In genomic region chr5:176389114-176389768, GRCh38 we compare ENCODE assay signal across 8 cellular contexts. TPM values are rescaled to one million over a fixed set of nuclear protein-coding genes. Genes with fewer than 3 reads are reported as not detected.
DNase-seq lines count a peak whose midpoint lies in the region; ATAC-seq, FAIRE-seq and TF ChIP-seq lines count a peak whose summit lies in the region.

No MANE protein-coding gene starts in this region.

- no peak for TF ChIP-seq EP300 in stomach (IDR thresholded peaks at IDR 0.05)

- intact Hi-C loops in adrenal gland (cut with DNase I) (loop anchor here in 1 of 2 donors (2.0 kb wide), 1 partner anchor 26 kb away; no protein-coding TSS in a partner anchor), stomach (cut with DNase I; ENCODE audit: low total_unique reads) (no loop called here)

- H3K9ac ChIP-seq in DND-41 (ENCODE audit: low read depth, low read length) (peak overlapping the region; percentile 84), HUES48 (ENCODE audit: low read depth, low read length) (peak overlapping the region; percentile 85)

- H4K20me1 ChIP-seq in DND-41 (ENCODE audit: insufficient read depth, low read length), result peaks cover 31% of the 10 kb centered on the region

- H3K27me3 ChIP-seq in DND-41 (ENCODE audit: insufficient read depth, low read length, poor library complexity) (no peaks in the 10 kb centered on the region), HUES48 (ENCODE audit: control insufficient read depth, insufficient read depth, low read length) (no peaks in the 10 kb centered on the region), adrenal gland (no peaks in the 10 kb centered on the region), stomach (no peaks in the 10 kb centered on the region)

- no peaks in the 10 kb centered on the region for H3K9me3 Mint-ChIP-seq in immature natural killer cell

- peak overlapping the region; percentile 90 to 99 (median 98) for H3K27ac Mint-ChIP-seq in immature natural killer cell

- peak overlapping the region; percentile 94 to 100 (median 99) for H3K4me3 Mint-ChIP-seq in immature natural killer cell

- H3K9me3 ChIP-seq in DND-41 (ENCODE audit: insufficient read depth, low read length, severe bottlenecking), result no peaks in the 10 kb centered on the region
- H3K9me3 ChIP-seq in HUES48 (ENCODE audit: control insufficient read depth, insufficient read depth, low read length), result no peaks in the 10 kb centered on the region
- no peaks in the 10 kb centered on the region for H3K9me3 ChIP-seq in adrenal gland (replicated peaks in 1 of 3)
- no peaks in the 10 kb centered on the region for H3K9me3 ChIP-seq in stomach

- FAIRE-seq in HTR-8/SVneo (lab: Jason Lieb, UNC), result no peak

- TF ChIP-seq CTCF in DND-41 (IDR thresholded peaks at IDR 0.05; ENCODE audit: borderline replicate concordance, extremely low read depth, low read length, poor library complexity, severe bottlenecking) (no peak), adrenal gland (IDR thresholded peaks at IDR 0.05) (no peak), stomach (IDR thresholded peaks at IDR 0.05) (no peak)

- peak overlapping the region; percentile 92 for H3K4me2 ChIP-seq in DND-41 (ENCODE audit: insufficient read depth, low read length)

- DNase-seq in DND-41 (no peak), adrenal gland (no peak), immature natural killer cell (no peak), stomach (no peak), HTR-8/SVneo (ENCODE audit: insufficient read length, low spot score) (no peak), NCI-H2107 (lab: John Stamatoyannopoulos, UW) (no peak)

- 0 to 1% (median 1%) methylated on average over 12 to 29 of the region's 29 CpGs for WGBS in adrenal gland, 4 donors
- whole genome bisulfite sequencing in stomach, 5 donors, result 0 to 1% (median 1%) methylated on average over 15 to 29 of the region's 29 CpGs

- peaks cover 32 to 37% of the 10 kb centered on the region in 2 donors for H3K4me1 Mint-ChIP-seq in immature natural killer cell

- peak overlapping the region; percentile 95 to 97 for H3K4me3 ChIP-seq in DND-41 (ENCODE audit: low read depth in 1 of 2, low read length in 2 of 2)
- peak overlapping the region; percentile 95 for H3K4me3 ChIP-seq in HUES48 (ENCODE audit: low read depth, low read length)
- peak overlapping the region in 3 of 4 donors; percentile 58 to 89 (median 80) for H3K4me3 ChIP-seq in adrenal gland
- peak overlapping the region; percentile 71 to 100 (median 92) for H3K4me3 ChIP-seq in stomach

- peaks cover 0 to 8% (median 5%) of the 10 kb centered on the region in 3 donors for H3K27me3 Mint-ChIP-seq in immature natural killer cell (ENCODE audit: low read depth in 3 of 3)

- TF ChIP-seq POLR2A in adrenal gland (IDR thresholded peaks at IDR 0.05) (peak; percentile 81 to 94), stomach (IDR thresholded peaks at IDR 0.05) (peak in 1 of 4 donors; percentile 69)

- peaks cover 33% of the 10 kb centered on the region for H3K4me1 ChIP-seq in DND-41 (ENCODE audit: insufficient read depth, low read length)
- H3K4me1 ChIP-seq in HUES48 (ENCODE audit: control insufficient read depth, insufficient read depth, low read length), result peaks cover 8% of the 10 kb centered on the region
- H3K4me1 ChIP-seq in adrenal gland (replicated peaks in 1 of 2), result peaks cover 12 to 24% of the 10 kb centered on the region in 2 donors
- peaks cover 16 to 36% (median 31%) of the 10 kb centered on the region in 4 donors for H3K4me1 ChIP-seq in stomach

- peaks cover 57% of the 10 kb centered on the region for H3K79me2 ChIP-seq in DND-41 (ENCODE audit: insufficient read depth, low read length)

- ATAC-seq in DND-41 (ENCODE audit: insufficient read depth, low read depth), result peak; percentile 59
- ATAC-seq in GM21360 (IDR thresholded peaks at IDR 0.05; ENCODE audit: unreplicated experiment), result peak; percentile 27

- H3K36me3 ChIP-seq in DND-41 (ENCODE audit: insufficient read depth, low read length) (peaks cover 74% of the 10 kb centered on the region), HUES48 (ENCODE audit: control insufficient read depth, insufficient read depth, low read length) (peaks cover 40% of the 10 kb centered on the region), adrenal gland (replicated peaks in 1 of 2) (peaks cover 0 to 46% of the 10 kb centered on the region in 2 donors), stomach (peaks cover 23 to 66% (median 53%) of the 10 kb centered on the region in 4 donors)

- peak overlapping the region; percentile 83 for H2AFZ ChIP-seq in DND-41 (ENCODE audit: low read depth, low read length)

- peak overlapping the region; percentile 89 for H3K27ac ChIP-seq in DND-41 (ENCODE audit: low read length)
- H3K27ac ChIP-seq in HUES48 (ENCODE audit: low read depth, low read length), result peak overlapping the region; percentile 99
- peak overlapping the region; percentile 90 to 99 (median 95) for H3K27ac ChIP-seq in adrenal gland
- peak overlapping the region; percentile 93 to 98 (median 97) for H3K27ac ChIP-seq in stomach

- peaks cover 0 to 22% (median under 1%) of the 10 kb centered on the region in 3 donors for H3K36me3 Mint-ChIP-seq in immature natural killer cell

RNA-seq across cellular contexts. Expression of gene HIGD2A, which starts 0.7 kb away (rescaled TPM):
- total RNA-seq in adrenal gland (100 to 1,000 TPM; 138 to 262 (median 197) TPM), stomach (100 to 1,000 TPM in 4 of 5 donors, 10 to 100 TPM in 1; 47.2 to 233 (median 181) TPM)
- polyA plus RNA-seq in adrenal gland (100 to 1,000 TPM; 112 to 492 (median 244) TPM), immature natural killer cell (100 to 1,000 TPM; 186 to 218 (median 207) TPM), stomach (100 to 1,000 TPM; 207 to 248 (median 243) TPM)

RNA-seq across cellular contexts. Expression of gene NOP16, which starts 0.8 kb away (rescaled TPM):
- total RNA-seq in adrenal gland, result 10 to 100 TPM in 4 of 8 donors, 1 to 10 TPM in 4; 6.2 to 53.3 (median 13.8) TPM
- 10 to 100 TPM; 49.5 to 62.1 (median 57.0) TPM for polyA plus RNA-seq in adrenal gland
- polyA plus RNA-seq in immature natural killer cell, result 10 to 100 TPM in 2 of 3 donors, 1 to 10 TPM in 1; 5.7 to 34.7 (median 16.6) TPM
- total RNA-seq in stomach, result 10 to 100 TPM in 2 of 5 donors, 1 to 10 TPM in 2, not detected in 1; 4.3 to 55.8 (median 9.2) TPM
- polyA plus RNA-seq in stomach, result 10 to 100 TPM; 30.9 to 55.5 (median 38.0) TPM

RNA-seq across cellular contexts. Expression of gene ARL10, which starts 24.0 kb away (rescaled TPM):
- total RNA-seq in adrenal gland (1 to 10 TPM; 1.6 to 8.8 (median 2.8) TPM), stomach (1 to 10 TPM; 1.2 to 9.9 (median 3.0) TPM)
- polyA plus RNA-seq in adrenal gland (1 to 10 TPM; 1.9 to 6.1 (median 3.5) TPM), immature natural killer cell (under 1 TPM; 0.02 to 0.76 (median 0.45) TPM), stomach (1 to 10 TPM in 2 of 3 donors, under 1 TPM in 1; 0.31 to 3.5 (median 1.4) TPM)

RNA-seq across cellular contexts. Expression of gene CLTB, which starts 27.1 kb away (rescaled TPM):
- total RNA-seq in adrenal gland (100 to 1,000 TPM; 129 to 198 (median 158) TPM), stomach (100 to 1,000 TPM in 4 of 5 donors, 10 to 100 TPM in 1; 81.9 to 427 (median 179) TPM)
- polyA plus RNA-seq in adrenal gland (100 to 1,000 TPM; 118 to 299 (median 262) TPM), immature natural killer cell (100 to 1,000 TPM in 2 of 3 donors, 10 to 100 TPM in 1; 67.5 to 115 (median 113) TPM), stomach (100 to 1,000 TPM; 171 to 280 (median 274) TPM)

RNA-seq across cellular contexts. Expression of gene KIAA1191, which starts 27.7 kb away (rescaled TPM):
- 100 to 1,000 TPM in 6 of 8 donors, 10 to 100 TPM in 2; 90.9 to 127 (median 108) TPM for total RNA-seq in adrenal gland
- polyA plus RNA-seq in adrenal gland, result 10 to 100 TPM; 52.9 to 86.4 (median 61.8) TPM
- polyA plus RNA-seq in immature natural killer cell, result 10 to 100 TPM; 43.8 to 56.0 (median 50.9) TPM
- 100 to 1,000 TPM in 2 of 5 donors, 10 to 100 TPM in 2, 1 to 10 TPM in 1; 6.1 to 398 (median 83.0) TPM for total RNA-seq in stomach
- polyA plus RNA-seq in stomach, result 100 to 1,000 TPM in 1 of 3 donors, 10 to 100 TPM in 2; 51.4 to 107 (median 89.2) TPM
